In genomic region chr21:36047139-36047538, GRCh38 we compare ENCODE assay signal across 29 cellular contexts.
"Had no signal": no experiment of that assay in that cellular context is flagged by ENCODE, and none has a peak within 500 bp of the region (broad histone marks: within the 10 kb centered on the region; RNA-seq: fewer than 3 reads in every experiment).

No MANE protein-coding gene starts in this region.

- H3K27me3 ChIP-seq: Peyer's patch, SJSA1 had no signal

- H3K4me1 Mint-ChIP-seq: activated CD4-positive, alpha-beta memory T cell treated with anti-CD3 and anti-CD28 coated beads, Interleukin-2, amount 10 ng/mL, durations not matched to agents 7 days and 5 days; activated CD8-positive, alpha-beta memory T cell treated with anti-CD3 and anti-CD28 coated beads, Interleukin-2, amount 10 ng/mL, durations not matched to agents 7 days and 5 days; brain had no signal

- H3K27me3 Mint-ChIP-seq: activated CD4-positive, alpha-beta memory T cell treated with anti-CD3 and anti-CD28 coated beads, Interleukin-2, amount 10 ng/mL, durations not matched to agents 7 days and 5 days; activated CD8-positive, alpha-beta memory T cell treated with anti-CD3 and anti-CD28 coated beads, Interleukin-2, amount 10 ng/mL, durations not matched to agents 7 days and 5 days; activated naive CD8-positive, alpha-beta T cell; activated naive CD8-positive, alpha-beta T cell treated with anti-CD3 and anti-CD28 coated beads, Interleukin-2, amount 50 U/mL, for 24 hours; activated T-cell treated with anti-CD3 and anti-CD28 coated beads, Interleukin-2, amount 50 U/mL, for 24 hours; brain had no signal

- H3K4me3 ChIP-seq: Peyer's patch, SJSA1 had no signal

- H3K4me1 ChIP-seq: Peyer's patch, SJSA1 had no signal

- H3K9me2 ChIP-seq: SK-N-SH had no signal

- H3K4me3 Mint-ChIP-seq: activated CD4-positive, alpha-beta memory T cell treated with anti-CD3 and anti-CD28 coated beads, Interleukin-2, amount 10 ng/mL, durations not matched to agents 7 days and 5 days; activated CD8-positive, alpha-beta memory T cell treated with anti-CD3 and anti-CD28 coated beads, Interleukin-2, amount 10 ng/mL, durations not matched to agents 7 days and 5 days; activated naive CD8-positive, alpha-beta T cell; activated naive CD8-positive, alpha-beta T cell treated with anti-CD3 and anti-CD28 coated beads, Interleukin-2, amount 50 U/mL, for 24 hours; activated T-cell treated with anti-CD3 and anti-CD28 coated beads, Interleukin-2, amount 50 U/mL, for 24 hours; brain; T-helper 1 cell treated with Interleukin-12 subunit alpha and Interleukin-12 subunit beta and Interleukin-4 antibody, amounts not matched to agents 30 μg/mL and 1 μg/mL, for 36 hours; T-helper 2 cell treated with Interferon-gamma antibody and Interleukin-4, amounts not matched to agents 5 μg/mL and 100 μg/mL, for 36 hours had no signal

- H3K9me3 Mint-ChIP-seq: activated naive CD8-positive, alpha-beta T cell treated with anti-CD3 and anti-CD28 coated beads, Interleukin-2, amount 50 U/mL, for 24 hours; activated T-cell treated with anti-CD3 and anti-CD28 coated beads, Interleukin-2, amount 50 U/mL, for 24 hours; activated T-helper 2 cell treated with anti-CD3 and anti-CD28 coated beads, Interferon-gamma antibody, Interleukin-2, Interleukin-4, amounts not matched to agents 10 μg/mL and 5 μg/mL and 100 μg/mL, durations not matched to agents 14 hours and 24 hours and 36 hours; brain; T-helper 1 cell treated with Interleukin-12 subunit alpha and Interleukin-12 subunit beta and Interleukin-4 antibody, amounts not matched to agents 30 μg/mL and 1 μg/mL, for 36 hours; T-helper 2 cell treated with Interferon-gamma antibody and Interleukin-4, amounts not matched to agents 5 μg/mL and 100 μg/mL, for 36 hours had no signal

- ATAC-seq: activated CD8-positive, alpha-beta memory T cell treated with anti-CD3 and anti-CD28 coated beads, Interleukin-2, amount 10 ng/mL, durations not matched to agents 7 days and 5 days; activated naive CD8-positive, alpha-beta T cell treated with anti-CD3 and anti-CD28 coated beads, Interleukin-2, amount 50 U/mL, for 24 hours; PC-3 had no signal

- H3K4me2 ChIP-seq: SK-N-SH had no signal

- DNase-seq: activated CD4-positive, alpha-beta memory T cell treated with anti-CD3 and anti-CD28 coated beads, Interleukin-2, amount 10 ng/mL, durations not matched to agents 7 days and 5 days; activated CD4-positive, alpha-beta T cell treated with anti-CD3 and anti-CD28 coated beads for 1 hour; activated CD4-positive, alpha-beta T cell treated with anti-CD3 and anti-CD28 coated beads for 48 hours; activated CD4-positive, CD25-positive, alpha-beta regulatory T cell; activated CD8-positive, alpha-beta memory T cell treated with anti-CD3 and anti-CD28 coated beads, Interleukin-2, amount 10 ng/mL, durations not matched to agents 7 days and 5 days; activated gamma-delta T cell; activated naive CD4-positive, alpha-beta T cell treated with Interleukin-2 at 50 U/mL for 16 hours; activated naive CD8-positive, alpha-beta T cell treated with anti-CD3 and anti-CD28 coated beads, Interleukin-2, amount 50 U/mL, for 24 hours; activated T-cell treated with anti-CD3 and anti-CD28 coated beads, Interleukin-2, amount 50 U/mL, for 24 hours; Karpas-422; KBM-7; NCI-H1105; NCI-H1417 treated with DMSO at 0.1 percent for 48 hours; NCI-H1694; NCI-H1930; NCI-H345; NCI-H524 treated with DMSO at 0.1 percent for 48 hours; NK-92 treated with Interleukin-12 subunit alpha and Interleukin-12 subunit beta, amount 100 ng/mL, for 24 hours; PC-3; RPMI8226; SHP77 treated with DMSO at 0.1 percent for 48 hours; SK-N-SH had no signal

- H3K27ac ChIP-seq: Peyer's patch, SJSA1 had no signal

- H3K27ac Mint-ChIP-seq: activated CD4-positive, alpha-beta memory T cell treated with anti-CD3 and anti-CD28 coated beads, Interleukin-2, amount 10 ng/mL, durations not matched to agents 7 days and 5 days; activated CD8-positive, alpha-beta memory T cell treated with anti-CD3 and anti-CD28 coated beads, Interleukin-2, amount 10 ng/mL, durations not matched to agents 7 days and 5 days; activated naive CD8-positive, alpha-beta T cell; activated naive CD8-positive, alpha-beta T cell treated with anti-CD3 and anti-CD28 coated beads, Interleukin-2, amount 50 U/mL, for 24 hours; activated T-cell treated with anti-CD3 and anti-CD28 coated beads, Interleukin-2, amount 50 U/mL, for 24 hours; activated T-helper 2 cell treated with anti-CD3 and anti-CD28 coated beads, Interferon-gamma antibody, Interleukin-2, Interleukin-4, amounts not matched to agents 10 μg/mL and 5 μg/mL and 100 μg/mL, durations not matched to agents 14 hours and 24 hours and 36 hours; brain; T-helper 1 cell treated with Interleukin-12 subunit alpha and Interleukin-12 subunit beta and Interleukin-4 antibody, amounts not matched to agents 30 μg/mL and 1 μg/mL, for 36 hours; T-helper 2 cell treated with Interferon-gamma antibody and Interleukin-4, amounts not matched to agents 5 μg/mL and 100 μg/mL, for 36 hours had no signal
